ENCODE assay signal across 25 cellular contexts in the genomic region with DNA sequence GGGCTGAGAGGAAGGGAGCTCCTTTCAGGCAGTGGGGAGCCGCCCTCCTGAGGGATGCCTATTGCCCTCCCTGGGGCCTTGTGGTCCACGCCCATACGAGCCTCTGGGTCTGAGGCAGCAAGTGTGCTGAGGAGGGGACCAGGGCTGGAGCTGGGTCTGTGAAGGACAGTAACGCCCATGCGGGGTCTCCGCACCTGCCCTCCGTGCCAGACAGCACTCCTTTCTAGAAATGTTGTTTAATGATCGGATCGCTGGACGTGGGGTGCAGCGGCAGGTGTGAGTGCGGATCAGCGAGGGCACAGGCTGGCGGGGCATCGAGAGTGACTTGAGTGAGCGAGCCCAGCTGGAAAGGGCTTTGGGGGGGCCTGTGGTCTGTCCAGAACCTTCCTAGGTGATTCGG.
"Had no signal": no experiment of that assay in that cellular context is flagged by ENCODE, and none has a peak within 500 bp of the region (broad histone marks: within the 10 kb centered on the region; RNA-seq: fewer than 3 reads in every experiment).

No MANE protein-coding gene starts in this region.

- DNase-seq: activated CD4-positive, alpha-beta memory T cell treated with anti-CD3 and anti-CD28 coated beads for 36 hours; activated CD4-positive, alpha-beta T cell treated with anti-CD3 and anti-CD28 coated beads for 4 hours; activated CD4-positive, CD25-positive, alpha-beta regulatory T cell; activated naive CD4-positive, alpha-beta T cell treated with Interleukin-2 at 50 U/mL for 16 hours; activated naive CD8-positive, alpha-beta T cell treated with anti-CD3 and anti-CD28 coated beads for 36 hours; activated T-cell treated with anti-CD3 and anti-CD28 coated beads, Interleukin-2, amount 50 U/mL, for 48 hours; erythroblast; foreskin fibroblast; heart right ventricle; left lung; mammary epithelial cell; naive thymus-derived CD8-positive, alpha-beta T cell; psoas muscle; stimulated activated CD4-positive, alpha-beta T cell treated with anti-CD3 and anti-CD28 coated beads, Interleukin-4, amount 100 ng/mL, for 24 hours; stimulated activated naive CD4-positive, alpha-beta T cell treated with Interleukin-2 at 50 U/mL for 16 hours had no signal

- H3K27me3 ChIP-seq: pancreas, right atrium auricular region had no signal

- H3K27ac ChIP-seq: coronary artery, heart right ventricle, left lung, neutrophil, pancreas, psoas muscle, right atrium auricular region, thoracic aorta had no signal

- H3K36me3 Mint-ChIP-seq: activated CD4-positive, alpha-beta memory T cell treated with anti-CD3 and anti-CD28 coated beads for 36 hours; activated naive CD8-positive, alpha-beta T cell treated with anti-CD3 and anti-CD28 coated beads for 36 hours; naive thymus-derived CD8-positive, alpha-beta T cell; type B pancreatic cell had no signal

- H3K27me3 Mint-ChIP-seq: type B pancreatic cell had no signal

- H3K36me3 ChIP-seq: left lung, neutrophil, pancreas, thoracic aorta had no signal

- FAIRE-seq: astrocyte, keratinocyte, pancreas had no signal

- H3K4me1 ChIP-seq: pancreas, psoas muscle had no signal

- H3K9me3 Mint-ChIP-seq: activated CD4-positive, alpha-beta memory T cell treated with anti-CD3 and anti-CD28 coated beads for 36 hours; activated naive CD8-positive, alpha-beta T cell treated with anti-CD3 and anti-CD28 coated beads for 36 hours; mesothelial cell of epicardium; naive thymus-derived CD8-positive, alpha-beta T cell; T-helper 1 cell treated with Interleukin-12 subunit alpha and Interleukin-12 subunit beta and Interleukin-4 antibody, amounts not matched to agents 30 μg/mL and 1 μg/mL, for 36 hours; type B pancreatic cell had no signal

- H3K9me3 ChIP-seq: heart right ventricle, left lung, neutrophil, pancreas, psoas muscle, right atrium auricular region, thoracic aorta had no signal

- ATAC-seq: heart right ventricle; left lung; naive thymus-derived CD8-positive, alpha-beta T cell; pancreas; psoas muscle had no signal

- H3K4me3 ChIP-seq: coronary artery, heart right ventricle, left lung, pancreas, psoas muscle, right atrium auricular region, thoracic aorta had no signal

- H3K27ac Mint-ChIP-seq: activated CD4-positive, alpha-beta memory T cell treated with anti-CD3 and anti-CD28 coated beads for 36 hours; activated naive CD8-positive, alpha-beta T cell treated with anti-CD3 and anti-CD28 coated beads for 36 hours; mesothelial cell of epicardium; T-helper 1 cell treated with Interleukin-12 subunit alpha and Interleukin-12 subunit beta and Interleukin-4 antibody, amounts not matched to agents 30 μg/mL and 1 μg/mL, for 36 hours; type B pancreatic cell had no signal

- H3K4me3 Mint-ChIP-seq: activated CD4-positive, alpha-beta memory T cell treated with anti-CD3 and anti-CD28 coated beads for 36 hours; activated naive CD8-positive, alpha-beta T cell treated with anti-CD3 and anti-CD28 coated beads for 36 hours; mesothelial cell of epicardium; T-helper 1 cell treated with Interleukin-12 subunit alpha and Interleukin-12 subunit beta and Interleukin-4 antibody, amounts not matched to agents 30 μg/mL and 1 μg/mL, for 36 hours; type B pancreatic cell had no signal
